ENCODE assay signal across 10 cellular contexts in the genomic region with DNA sequence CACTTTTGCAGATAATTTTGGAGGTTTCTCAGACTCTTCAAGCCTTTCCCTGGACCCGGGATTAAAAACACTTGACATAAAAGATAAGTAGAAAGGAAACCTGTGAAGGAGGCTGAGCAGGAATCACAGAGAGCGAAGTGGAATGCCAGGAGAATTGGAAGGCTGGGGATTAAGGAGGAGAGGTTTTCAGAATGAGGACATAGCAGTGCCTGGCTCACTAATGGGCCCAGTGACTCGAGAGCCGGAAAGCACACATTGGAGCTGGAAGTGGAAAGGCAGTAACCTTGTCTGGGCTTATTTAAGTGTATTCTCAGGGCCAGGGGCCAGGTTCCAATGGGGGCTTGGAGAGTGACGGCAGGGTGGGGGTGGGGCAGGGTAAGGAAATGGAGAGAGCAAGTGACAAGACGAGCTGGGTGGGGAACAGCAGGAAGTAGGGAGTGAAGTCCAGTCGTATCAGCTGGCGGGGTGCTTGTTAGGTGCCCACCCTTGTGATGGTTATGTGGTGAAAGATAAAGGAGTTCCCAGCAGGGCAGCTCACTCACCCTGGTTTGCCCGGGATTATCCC. TPM values are rescaled to one million over a fixed set of nuclear protein-coding genes. Genes with fewer than 3 reads are reported as not detected.
DNase-seq lines count a peak whose midpoint lies in the region; ATAC-seq, FAIRE-seq and TF ChIP-seq lines count a peak whose summit lies in the region.
"Had no signal": no experiment of that assay in that cellular context is flagged by ENCODE, and none has a peak within 500 bp of the region (broad histone marks: within the 10 kb centered on the region; RNA-seq: fewer than 3 reads in every experiment).

No MANE protein-coding gene starts in this region.

- peaks cover 58% of the 10 kb centered on the region for H3K36me3 Mint-ChIP-seq in T-cell
- H3K36me3 Mint-ChIP-seq in dendritic cell treated with granulocyte-macrophage colony-stimulating factor and Interleukin-4, amounts not matched to agents 40 ng/mL and 50 ng/mL, for 4 days (ENCODE audit: low read depth) = peaks cover 88% of the 10 kb centered on the region
- H3K36me3 Mint-ChIP-seq in progenitor cell of endocrine pancreas (ENCODE audit: insufficient read depth) = no peaks in the 10 kb centered on the region

- H3K4me1 ChIP-seq in DND-41 (ENCODE audit: insufficient read depth, low read length) = peaks cover 98% of the 10 kb centered on the region

- peak overlapping the region in 1 of 2 experiments; percentile 43; a peak in 2 of 4 replicates for H3K4me3 ChIP-seq in DND-41 (ENCODE audit: low read depth in 1 of 2, low read length in 2 of 2)
- H3K4me3 ChIP-seq: MG63 had no signal

- H4K20me1 ChIP-seq in DND-41 (ENCODE audit: insufficient read depth, low read length) = peaks cover 12% of the 10 kb centered on the region

- H3K9me3 ChIP-seq in DND-41 (ENCODE audit: insufficient read depth, low read length, severe bottlenecking) = no peaks in the 10 kb centered on the region
- H3K9me3 ChIP-seq: MG63 had no signal

- H3K9me3 Mint-ChIP-seq in T-cell (no peaks in the 10 kb centered on the region), progenitor cell of endocrine pancreas (ENCODE audit: low read depth) (no peaks in the 10 kb centered on the region)
- H3K9me3 Mint-ChIP-seq in dendritic cell treated with granulocyte-macrophage colony-stimulating factor and Interleukin-4, amounts not matched to agents 40 ng/mL and 50 ng/mL, for 4 days = no peaks in the 10 kb centered on the region

- H3K27ac ChIP-seq in DND-41 (ENCODE audit: low read length) = peak overlapping the region; percentile 90

- intact Hi-C loops in dendritic cell treated with granulocyte-macrophage colony-stimulating factor and Interleukin-4, amounts not matched to agents 40 ng/mL and 50 ng/mL, for 4 days (cut with micrococcal nuclease) = loop anchor here (5.0 to 10.0 kb wide), 2 partner anchors 96 to 297 kb away; partner anchors contain the start of gene WDR25

- H3K27me3 ChIP-seq in DND-41 (ENCODE audit: insufficient read depth, low read length, poor library complexity) = no peaks in the 10 kb centered on the region
- H3K27me3 ChIP-seq: MG63 had no signal

- H3K4me2 ChIP-seq in DND-41 (ENCODE audit: insufficient read depth, low read length) = peak overlapping the region; percentile 51

- peak overlapping the region; percentile 78 for H3K9ac ChIP-seq in DND-41 (ENCODE audit: low read depth, low read length)

- H3K36me3 ChIP-seq in DND-41 (ENCODE audit: insufficient read depth, low read length) = peaks cover 65% of the 10 kb centered on the region
- H3K36me3 ChIP-seq: MG63 had no signal

- ATAC-seq in DND-41 (ENCODE audit: insufficient read depth, low read depth) = peak; percentile 8
- no peak for ATAC-seq in T-cell (replicated peaks in 1 of 4)
- ATAC-seq in GM21381 (IDR thresholded peaks at IDR 0.05; ENCODE audit: unreplicated experiment) = no peak
- no peak for ATAC-seq in HG03175 (IDR thresholded peaks at IDR 0.05; ENCODE audit: unreplicated experiment)

- TF ChIP-seq CTCF in DND-41 (IDR thresholded peaks at IDR 0.05; ENCODE audit: borderline replicate concordance, extremely low read depth, low read length, poor library complexity, severe bottlenecking) = no peak
- no peak for TF ChIP-seq CTCF in progenitor cell of endocrine pancreas (IDR thresholded peaks at IDR 0.05; ENCODE audit: unreplicated experiment)

- POLR2A ChIA-PET in T-cell (lab: Charles Lee) = interaction anchor here (1.7 to 4.7 kb wide), 3 partner anchors 8 to 12 kb away, joined by 7 to 55 read pairs (median 27); partner anchors contain the start of gene EVL (in 1 of the 2)

- DNase-seq in DND-41 (peak; percentile 76), T-cell (no peak), progenitor cell of endocrine pancreas (ENCODE audit: low spot score, unreplicated experiment) (no peak), RCC 7860 (ENCODE audit: low spot score) (no peak), middle frontal gyrus (ENCODE audit: extremely low spot score, low spot score) (no peak)
- DNase-seq: NCI-H446 treated with DMSO at 0.1 percent for 48 hours had no signal

- H3K79me2 ChIP-seq in DND-41 (ENCODE audit: insufficient read depth, low read length) = peaks cover 94% of the 10 kb centered on the region

- H3K4me3 Mint-ChIP-seq in T-cell (peak overlapping the region; percentile 69 to 87 (median 69)), progenitor cell of endocrine pancreas (ENCODE audit: low read depth) (no peak overlapping the region)
- H3K4me3 Mint-ChIP-seq in dendritic cell treated with granulocyte-macrophage colony-stimulating factor and Interleukin-4, amounts not matched to agents 40 ng/mL and 50 ng/mL, for 4 days = no peak overlapping the region

- H3K27me3 Mint-ChIP-seq in T-cell (no peaks in the 10 kb centered on the region), progenitor cell of endocrine pancreas (no peaks in the 10 kb centered on the region)
- no peaks in the 10 kb centered on the region for H3K27me3 Mint-ChIP-seq in dendritic cell treated with granulocyte-macrophage colony-stimulating factor and Interleukin-4, amounts not matched to agents 40 ng/mL and 50 ng/mL, for 4 days

- no peak overlapping the region for H2AFZ ChIP-seq in DND-41 (ENCODE audit: low read depth, low read length)

- CTCF ChIA-PET in T-cell (lab: Charles Lee) = interaction anchor here (1.0 to 6.1 kb wide), 11 partner anchors 8 to 143 kb away, joined by 3 to 143 read pairs (median 11); partner anchors contain the start of gene EVL (in 1 of the 2)

- H3K4me1 Mint-ChIP-seq in T-cell (peaks cover 97 to 100% (median 98%) of the 10 kb centered on the region in 3 donors), progenitor cell of endocrine pancreas (ENCODE audit: low read depth) (no peaks in the 10 kb centered on the region)
- peaks cover 93% of the 10 kb centered on the region for H3K4me1 Mint-ChIP-seq in dendritic cell treated with granulocyte-macrophage colony-stimulating factor and Interleukin-4, amounts not matched to agents 40 ng/mL and 50 ng/mL, for 4 days (ENCODE audit: low read depth)

- FAIRE-seq in RCC 7860 (lab: Jason Lieb, UNC) = no peak

- H3K27ac Mint-ChIP-seq in T-cell (peak overlapping the region; percentile 98), progenitor cell of endocrine pancreas (peak overlapping the region; percentile 4)
- peak overlapping the region; percentile 34 for H3K27ac Mint-ChIP-seq in dendritic cell treated with granulocyte-macrophage colony-stimulating factor and Interleukin-4, amounts not matched to agents 40 ng/mL and 50 ng/mL, for 4 days

RNA-seq across cellular contexts. Expression of gene EVL, which starts 13.1 kb away (rescaled TPM):
- total RNA-seq in T-cell = 1,000 to 10,000 TPM; 1,049 to 1,157 (median 1,125) TPM
- total RNA-seq in progenitor cell of endocrine pancreas = 207 and 216 TPM in 2 replicates

Comparison
In these comparisons a context has a peak if more than half of its experiments do, and no peak if none do; other contexts are left out.
1. H3K27ac Mint-ChIP-seq: peak in every context shown above with its lines; median percentile 98 in T-cell; 34 in dendritic cell treated with granulocyte-macrophage colony-stimulating factor and Interleukin-4, amounts not matched to agents 40 ng/mL and 50 ng/mL, for 4 days; 4 in progenitor cell of endocrine pancreas.
2. H3K4me3 Mint-ChIP-seq: peak in T-cell (3 of 3); none in dendritic cell treated with granulocyte-macrophage colony-stimulating factor and Interleukin-4, amounts not matched to agents 40 ng/mL and 50 ng/mL, for 4 days (single experiment) and progenitor cell of endocrine pancreas (single experiment).